In the genomic region with DNA sequence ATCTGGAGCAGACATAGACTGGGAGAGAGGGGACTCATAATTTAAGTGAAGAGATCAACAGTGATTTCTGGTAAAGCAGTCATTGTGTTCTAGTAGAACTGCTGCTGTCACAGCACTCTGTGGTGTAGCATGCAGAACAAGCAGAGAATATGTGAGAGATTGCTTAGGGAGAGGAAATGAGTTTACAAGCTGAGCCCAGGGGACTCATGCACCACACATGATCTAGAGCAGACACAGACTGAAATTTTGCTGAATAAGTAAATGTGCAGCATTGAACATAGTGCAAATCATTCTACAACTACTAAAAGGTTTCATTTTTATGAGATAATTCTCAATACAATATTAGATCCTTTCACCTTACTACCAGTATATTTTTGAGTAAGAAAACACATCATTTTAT, we compare ENCODE assay signal across 19 cellular contexts.
"Had no signal": no experiment of that assay in that cellular context is flagged by ENCODE, and none has a peak within 500 bp of the region (broad histone marks: within the 10 kb centered on the region; RNA-seq: fewer than 3 reads in every experiment).

No MANE protein-coding gene starts in this region.

- H3K36me3 ChIP-seq: gastrocnemius medialis, heart right ventricle, left ventricle myocardium inferior, neural progenitor cell, pancreas, thoracic aorta had no signal

- H3K4me3 Mint-ChIP-seq: activated B cell treated with CpG ODN at 0.5 μM for 24 hours; activated naive CD4-positive, alpha-beta T cell treated with anti-CD3 and anti-CD28 coated beads, Interleukin-2, amount 50 U/mL, for 24 hours; neural progenitor cell; stimulated activated naive CD8-positive, alpha-beta T cell treated with anti-CD3 and anti-CD28 coated beads, Interleukin-15, amount 100 ng/mL, for 72 hours had no signal

- H3K36me3 Mint-ChIP-seq: activated naive CD4-positive, alpha-beta T cell treated with anti-CD3 and anti-CD28 coated beads, Interleukin-2, amount 50 U/mL, for 24 hours; neural progenitor cell had no signal

- H3K27ac Mint-ChIP-seq: activated B cell treated with CpG ODN at 0.5 μM for 24 hours; activated naive CD4-positive, alpha-beta T cell treated with anti-CD3 and anti-CD28 coated beads, Interleukin-2, amount 50 U/mL, for 24 hours; neural progenitor cell; stimulated activated naive CD8-positive, alpha-beta T cell treated with anti-CD3 and anti-CD28 coated beads, Interleukin-15, amount 100 ng/mL, for 72 hours had no signal

- H2AFZ ChIP-seq: neural progenitor cell had no signal

- H3K4me1 Mint-ChIP-seq: activated B cell treated with CpG ODN at 0.5 μM for 24 hours; activated naive CD4-positive, alpha-beta T cell treated with anti-CD3 and anti-CD28 coated beads, Interleukin-2, amount 50 U/mL, for 24 hours; neural progenitor cell; stimulated activated naive CD8-positive, alpha-beta T cell treated with anti-CD3 and anti-CD28 coated beads, Interleukin-15, amount 100 ng/mL, for 72 hours had no signal

- ATAC-seq: gastrocnemius medialis; heart right ventricle; stimulated activated naive CD8-positive, alpha-beta T cell treated with anti-CD3 and anti-CD28 coated beads, Interleukin-15, amount 100 ng/mL, for 72 hours had no signal

- H3K4me2 ChIP-seq: neural progenitor cell had no signal

- H3K4me1 ChIP-seq: gastrocnemius medialis, heart right ventricle, left ventricle myocardium inferior, neural progenitor cell, pancreas had no signal

- DNase-seq: activated B cell treated with CpG ODN at 0.5 μM for 24 hours; activated CD4-positive, alpha-beta T cell treated with anti-CD3 and anti-CD28 coated beads, Interleukin-2, amount 50 U/mL, for 1 hour; caudate nucleus; effector CD4-positive, alpha-beta T cell; gastrocnemius medialis; heart right ventricle; islet precursor cell; left ventricle myocardium inferior; pancreas; stimulated activated CD4-positive, alpha-beta T cell treated with anti-CD3 and anti-CD28 coated beads, Interleukin-15, amount 100 ng/mL, for 24 hours; stimulated activated CD4-positive, alpha-beta T cell treated with anti-CD3 and anti-CD28 coated beads, Interleukin-4, amount 100 ng/mL, for 24 hours; stimulated activated naive CD8-positive, alpha-beta T cell treated with anti-CD3 and anti-CD28 coated beads, Interleukin-15, amount 100 ng/mL, for 72 hours; T1000 had no signal

- H3K9me3 Mint-ChIP-seq: activated B cell treated with CpG ODN at 0.5 μM for 24 hours; activated naive CD4-positive, alpha-beta T cell treated with anti-CD3 and anti-CD28 coated beads, Interleukin-2, amount 50 U/mL, for 24 hours; neural progenitor cell; stimulated activated naive CD8-positive, alpha-beta T cell treated with anti-CD3 and anti-CD28 coated beads, Interleukin-15, amount 100 ng/mL, for 72 hours had no signal

- H3K9ac ChIP-seq: neural progenitor cell had no signal

- FAIRE-seq: endothelial cell of umbilical vein, urothelium cell line had no signal

- H3K27me3 Mint-ChIP-seq: activated B cell treated with CpG ODN at 0.5 μM for 24 hours; activated naive CD4-positive, alpha-beta T cell treated with anti-CD3 and anti-CD28 coated beads, Interleukin-2, amount 50 U/mL, for 24 hours; stimulated activated naive CD8-positive, alpha-beta T cell treated with anti-CD3 and anti-CD28 coated beads, Interleukin-15, amount 100 ng/mL, for 72 hours had no signal

- H3K9me3 ChIP-seq: gastrocnemius medialis, heart right ventricle, left ventricle myocardium inferior, pancreas, thoracic aorta had no signal

- H3K27ac ChIP-seq: coronary artery, gastrocnemius medialis, heart right ventricle, left ventricle myocardium inferior, neural progenitor cell, pancreas, thoracic aorta had no signal

- H3K27me3 ChIP-seq: gastrocnemius medialis, neural progenitor cell, pancreas had no signal

- H3K4me3 ChIP-seq: coronary artery, gastrocnemius medialis, heart right ventricle, left ventricle myocardium inferior, neural progenitor cell, pancreas, thoracic aorta had no signal
